ENCODE assay signal across 8 cellular contexts in the genomic region with DNA sequence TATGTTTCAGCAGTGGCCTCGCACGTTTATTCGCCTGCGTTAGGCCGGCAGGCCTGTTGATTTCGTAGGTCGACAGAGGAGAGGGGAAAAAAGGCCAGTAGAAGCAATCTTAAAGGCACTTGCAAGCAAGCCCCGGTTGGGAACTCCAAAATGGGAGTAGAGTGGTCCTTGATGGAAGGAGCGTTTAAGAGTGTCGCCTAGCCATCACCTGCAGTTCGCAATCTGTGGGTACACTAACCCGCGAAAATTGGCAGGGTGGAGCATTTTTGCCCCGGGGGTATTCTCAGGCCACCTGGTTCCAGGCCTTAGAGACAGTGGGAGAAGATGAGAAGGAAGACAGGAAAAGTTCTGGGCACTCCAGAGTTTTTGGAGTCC. TPM values are rescaled to one million over a fixed set of nuclear protein-coding genes. Genes with fewer than 3 reads are reported as not detected.
DNase-seq lines count a peak whose midpoint lies in the region; ATAC-seq and TF ChIP-seq lines count a peak whose summit lies in the region.

No MANE protein-coding gene starts in this region.

- H3K9me3 ChIP-seq in CD4-positive, alpha-beta memory T cell (ENCODE audit: control insufficient read depth in 1 of 2, low read length in 2 of 2), result no peaks in the 10 kb centered on the region
- H3K9me3 ChIP-seq in MG63 (no peaks in the 10 kb centered on the region), duodenal mucosa (ENCODE audit: control insufficient read depth in 1 of 2, low read length in 2 of 2) (no peaks in the 10 kb centered on the region), neural cell (ENCODE audit: low read length) (no peaks in the 10 kb centered on the region)

- peaks cover 35 to 59% of the 10 kb centered on the region in 2 donors for H3K36me3 Mint-ChIP-seq in CD4-positive, alpha-beta memory T cell

- peak overlapping the region; percentile 78 to 79 for H3K4me3 ChIP-seq in CD4-positive, alpha-beta memory T cell (ENCODE audit: low read length in 2 of 2)
- H3K4me3 ChIP-seq in MG63 (peak overlapping the region; percentile 88), duodenal mucosa (ENCODE audit: low read depth in 1 of 2, low read length in 2 of 2) (peak overlapping the region; percentile 81 to 93), neural cell (ENCODE audit: low read length) (peak overlapping the region; percentile 91)

- H3K4me2 ChIP-seq in neural cell (ENCODE audit: low read length), result peak overlapping the region; percentile 83

- peaks cover 67% of the 10 kb centered on the region for H3K4me1 ChIP-seq in CD4-positive, alpha-beta memory T cell (ENCODE audit: insufficient read depth, low read length)
- H3K4me1 ChIP-seq in duodenal mucosa (ENCODE audit: control insufficient read depth in 1 of 2, insufficient read depth in 2 of 2, low read length in 2 of 2), result peaks cover 59 to 64% of the 10 kb centered on the region in 2 donors

- POLR2A ChIA-PET in CD4-positive, alpha-beta memory T cell (lab: Charles Lee; ENCODE audit: partially characterized antibody), result no interaction called here

- DNase-seq in CD4-positive, alpha-beta memory T cell, result no peak
- DNase-seq in MG63 (no peak), GM19238 (ENCODE audit: insufficient read length, low spot score) (no peak)

- peaks cover 31% of the 10 kb centered on the region for H4K20me1 ChIP-seq in neural cell (ENCODE audit: insufficient read depth)

- H2AFZ ChIP-seq in neural cell (ENCODE audit: low read depth, low read length), result no peak overlapping the region

- H3K36me3 ChIP-seq in CD4-positive, alpha-beta memory T cell (ENCODE audit: insufficient read depth, low read length), result peaks cover 29% of the 10 kb centered on the region
- H3K36me3 ChIP-seq in MG63 (peaks cover 80% of the 10 kb centered on the region), duodenal mucosa (ENCODE audit: control insufficient read depth in 1 of 2, insufficient read depth in 2 of 2, low read length in 2 of 2) (peaks cover 17 to 39% of the 10 kb centered on the region in 2 donors), neural cell (ENCODE audit: insufficient read depth, low read length) (peaks cover 2% of the 10 kb centered on the region)

- TF ChIP-seq CTCF in neural cell (IDR thresholded peaks at IDR 0.05; ENCODE audit: poor library complexity, severe bottlenecking), result no peak

- peaks cover 77% of the 10 kb centered on the region for H3K79me2 ChIP-seq in neural cell (replicated peaks; ENCODE audit: insufficient read depth, low read length)

- peak overlapping the region; percentile 99 for H3K27ac ChIP-seq in CD4-positive, alpha-beta memory T cell (ENCODE audit: low read depth, low read length)
- H3K27ac ChIP-seq in duodenal mucosa (ENCODE audit: low read depth, low read length) (peak overlapping the region; percentile 97), neural cell (ENCODE audit: low read length) (peak overlapping the region; percentile 98)

- no peak for TF ChIP-seq EP300 in neural cell (conservative IDR thresholded peaks at IDR 0.05; ENCODE audit: poor library complexity, severe bottlenecking)

- peaks cover 48 to 76% (median 58%) of the 10 kb centered on the region in 4 donors for H3K4me1 Mint-ChIP-seq in CD4-positive, alpha-beta memory T cell

- no peaks in the 10 kb centered on the region for H3K27me3 ChIP-seq in CD4-positive, alpha-beta memory T cell (ENCODE audit: insufficient read depth, low read length)
- H3K27me3 ChIP-seq in MG63 (no peaks in the 10 kb centered on the region), duodenal mucosa (ENCODE audit: control insufficient read depth in 1 of 2, insufficient read depth in 2 of 2, low read length in 2 of 2) (no peaks in the 10 kb centered on the region), neural cell (ENCODE audit: insufficient read depth, low read depth, low read length) (no peaks in the 10 kb centered on the region)

- H3K9me3 Mint-ChIP-seq in CD4-positive, alpha-beta memory T cell, result peaks cover 0 to 3% (median 0%) of the 10 kb centered on the region in 8 donors

- H3K9me2 ChIP-seq in neural cell (ENCODE audit: insufficient read depth, low read length), result no peaks in the 10 kb centered on the region

- peak overlapping the region; percentile 91 to 98 (median 95) for H3K27ac Mint-ChIP-seq in CD4-positive, alpha-beta memory T cell

- no peak for TF ChIP-seq RAD21 in neural cell (conservative IDR thresholded peaks at IDR 0.05)

- peak overlapping the region; percentile 91 to 99 (median 98) for H3K4me3 Mint-ChIP-seq in CD4-positive, alpha-beta memory T cell

- intact Hi-C loops in CD4-positive, alpha-beta memory T cell (cut with micrococcal nuclease), result loop anchor here (2.0 to 5.0 kb wide), 4 partner anchors 333 to 1350 kb away; partner anchors contain the start of genes CHEK2, MTFP1, NF2 and PITPNB

- ATAC-seq in HG03439 (IDR thresholded peaks at IDR 0.05; ENCODE audit: unreplicated experiment), result no peak
- ATAC-seq in GM19324 (IDR thresholded peaks at IDR 0.05; ENCODE audit: low FRiP score, unreplicated experiment), result no peak
- no peak for ATAC-seq in GM21528 (IDR thresholded peaks at IDR 0.05; ENCODE audit: low FRiP score, unreplicated experiment)

- no peaks in the 10 kb centered on the region for H3F3A ChIP-seq in neural cell (ENCODE audit: insufficient read depth, low read length, poor library complexity, severe bottlenecking)

- no peaks in the 10 kb centered on the region for H3K27me3 Mint-ChIP-seq in CD4-positive, alpha-beta memory T cell

- CTCF ChIA-PET in CD4-positive, alpha-beta memory T cell (lab: Charles Lee; ENCODE audit: partially characterized antibody), result no interaction called here

- H3K9ac ChIP-seq in duodenal mucosa (ENCODE audit: low read depth in 1 of 2, low read length in 2 of 2) (peak overlapping the region; percentile 90 to 94), neural cell (ENCODE audit: low read length) (peak overlapping the region; percentile 98)

TF ChIP-seq in neural cell, 6 proteins besides CTCF, POLR2A, EP300 and RAD21:
- TF ChIP-seq MXI1 (conservative IDR thresholded peaks at IDR 0.05; ENCODE audit: poor library complexity, severe bottlenecking), result no peak
- TF ChIP-seq REST (IDR thresholded peaks at IDR 0.05; ENCODE audit: borderline replicate concordance), result no peak
- TF ChIP-seq POLR2AphosphoS5 (IDR thresholded peaks at IDR 0.05), result no peak
- no peak for TF ChIP-seq EZH2 (IDR thresholded peaks at IDR 0.05; ENCODE audit: borderline replicate concordance, insufficient read depth, low read length, poor library complexity, severe bottlenecking)
- no peak for TF ChIP-seq TAF1 (IDR thresholded peaks at IDR 0.05; ENCODE audit: low read depth)
- TF ChIP-seq SMC3 (conservative IDR thresholded peaks at IDR 0.05; ENCODE audit: poor library complexity), result no peak
TF ChIP-seq in neural cell: peak in this region for 0.

RNA-seq across cellular contexts. Expression of gene EWSR1, which starts 1.1 kb away (rescaled TPM):
- 100 to 1,000 TPM; 247 to 250 TPM for total RNA-seq in CD4-positive, alpha-beta memory T cell
- 100 to 1,000 TPM; 192 to 210 TPM for polyA plus RNA-seq in CD4-positive, alpha-beta memory T cell
- 149 and 159 TPM in 2 replicates for total RNA-seq in MG63 (2014; rRNA removed; shearing (Covaris generic); ENCODE audit: low replicate concordance)
- polyA plus RNA-seq in neural cell, result 277 and 287 TPM in 2 replicates
- polyA minus RNA-seq in neural cell, result 286 and 289 TPM in 2 replicates

RNA-seq across cellular contexts. Expression of gene RHBDD3, which starts 1.4 kb away (rescaled TPM):
- total RNA-seq in CD4-positive, alpha-beta memory T cell, result 10 to 100 TPM; 14.2 to 16.1 TPM
- 1 to 10 TPM; 7.8 to 8.0 TPM for polyA plus RNA-seq in CD4-positive, alpha-beta memory T cell
- 18.3 and 46.7 TPM in 2 replicates for total RNA-seq in MG63 (2014; rRNA removed; shearing (Covaris generic); ENCODE audit: low replicate concordance)
- polyA plus RNA-seq in neural cell, result 114 and 135 TPM in 2 replicates
- 40.3 and 55.3 TPM in 2 replicates for polyA minus RNA-seq in neural cell

RNA-seq across cellular contexts. Expression of gene GAS2L1, which starts 37.2 kb away (rescaled TPM):
- 1 to 10 TPM in 1 of 2 experiments, under 1 TPM in 1; 0.47 to 1.2 TPM for total RNA-seq in CD4-positive, alpha-beta memory T cell
- polyA plus RNA-seq in CD4-positive, alpha-beta memory T cell, result under 1 TPM; 0.81 to 0.88 TPM
- total RNA-seq in MG63 (2014; rRNA removed; shearing (Covaris generic); ENCODE audit: low replicate concordance), result 15.5 and 15.9 TPM in 2 replicates
- 0.77 and 2.3 TPM in 2 replicates for polyA plus RNA-seq in neural cell
- polyA minus RNA-seq in neural cell, result 0.93 and 1.7 TPM in 2 replicates

RNA-seq across cellular contexts. Expression of gene RASL10A, which starts 46.3 kb away (rescaled TPM):
- under 1 TPM; 0.36 to 0.79 TPM for total RNA-seq in CD4-positive, alpha-beta memory T cell
- polyA plus RNA-seq in CD4-positive, alpha-beta memory T cell, result not detected
- total RNA-seq in MG63 (2014; rRNA removed; shearing (Covaris generic); ENCODE audit: low replicate concordance), result not detected in 2 replicates
- polyA plus RNA-seq in neural cell, result 0.26 and 3.0 TPM in 2 replicates
- polyA minus RNA-seq in neural cell, result not detected in 2 replicates
